In genomic region chr2:239993291-239993690, GRCh38 we compare ENCODE assay signal across 25 cellular contexts. TPM values are rescaled to one million over a fixed set of nuclear protein-coding genes. Genes with fewer than 3 reads are reported as not detected.
"Had no signal": no experiment of that assay in that cellular context is flagged by ENCODE, and none has a peak within 500 bp of the region (broad histone marks: within the 10 kb centered on the region; RNA-seq: fewer than 3 reads in every experiment).

No MANE protein-coding gene starts in this region.

- H3K9ac ChIP-seq: parathyroid adenoma had no signal

- ATAC-seq: heart left ventricle; naive thymus-derived CD4-positive, alpha-beta T cell; right lobe of liver; stimulated activated memory B cell treated with anti-CD40 and anti-IgM and Interleukin-4, amounts not matched to agents 10 μg/mL and 1 μg/mL and 100 μg/mL, for 72 hours had no signal

- DNase-seq: effector CD8-positive, alpha-beta T cell; foreskin melanocyte; heart left ventricle; hippocampal formation; mammary epithelial cell; naive thymus-derived CD4-positive, alpha-beta T cell; nephron progenitor cell; psoas muscle; retina; right lobe of liver; stimulated activated CD4-positive, alpha-beta T cell treated with anti-CD3 and anti-CD28 coated beads, Interleukin-4, amount 100 ng/mL, for 1 hour; stimulated activated CD8-positive, alpha-beta memory T cell treated with anti-CD3 and anti-CD28 coated beads, Interleukin-4, amount 100 ng/mL, for 48 hours; tibial artery; upper lobe of left lung; uterus had no signal

- H3K4me3 ChIP-seq: dorsolateral prefrontal cortex, heart left ventricle, psoas muscle, right lobe of liver, tibial artery, upper lobe of left lung, uterus had no signal

- H3K27me3 ChIP-seq: dorsolateral prefrontal cortex, heart left ventricle, right lobe of liver, tibial artery, upper lobe of left lung, uterus had no signal

- H3K9me3 ChIP-seq: heart left ventricle, psoas muscle, right lobe of liver, tibial artery, upper lobe of left lung, uterus had no signal

- H3K27ac ChIP-seq: heart left ventricle, parathyroid adenoma, psoas muscle, right lobe of liver, tibial artery, upper lobe of left lung, uterus had no signal

- H3K36me3 ChIP-seq: uterus had no signal

- H3K4me3 Mint-ChIP-seq: naive thymus-derived CD4-positive, alpha-beta T cell; nephron progenitor cell; stimulated activated memory B cell treated with anti-CD40 and anti-IgM and Interleukin-4, amounts not matched to agents 10 μg/mL and 1 μg/mL and 100 μg/mL, for 72 hours; stimulated activated naive CD8-positive, alpha-beta T cell treated with anti-CD3 and anti-CD28 coated beads, Interleukin-15, Interleukin-2, amounts not matched to agents 100 ng/mL and 50 ng/mL, for 24 hours had no signal

- H3K9me3 Mint-ChIP-seq: nephron progenitor cell; stimulated activated memory B cell treated with anti-CD40 and anti-IgM and Interleukin-4, amounts not matched to agents 10 μg/mL and 1 μg/mL and 100 μg/mL, for 72 hours; stimulated activated naive CD8-positive, alpha-beta T cell treated with anti-CD3 and anti-CD28 coated beads, Interleukin-15, Interleukin-2, amounts not matched to agents 100 ng/mL and 50 ng/mL, for 24 hours had no signal

- H2AFZ ChIP-seq: parathyroid adenoma had no signal

- H3K4me1 Mint-ChIP-seq: nephron progenitor cell had no signal

- H3K4me1 ChIP-seq: parathyroid adenoma, right lobe of liver, tibial artery, upper lobe of left lung had no signal

- H3K27ac Mint-ChIP-seq: nephron progenitor cell; stimulated activated memory B cell treated with anti-CD40 and anti-IgM and Interleukin-4, amounts not matched to agents 10 μg/mL and 1 μg/mL and 100 μg/mL, for 72 hours; stimulated activated naive CD8-positive, alpha-beta T cell treated with anti-CD3 and anti-CD28 coated beads, Interleukin-15, Interleukin-2, amounts not matched to agents 100 ng/mL and 50 ng/mL, for 24 hours had no signal

- H3K27me3 Mint-ChIP-seq: naive thymus-derived CD4-positive, alpha-beta T cell; stimulated activated memory B cell treated with anti-CD40 and anti-IgM and Interleukin-4, amounts not matched to agents 10 μg/mL and 1 μg/mL and 100 μg/mL, for 72 hours; stimulated activated naive CD8-positive, alpha-beta T cell treated with anti-CD3 and anti-CD28 coated beads, Interleukin-15, Interleukin-2, amounts not matched to agents 100 ng/mL and 50 ng/mL, for 24 hours had no signal

RNA-seq across cellular contexts. Expression of gene OR6B2, which starts 36.9 kb away (rescaled TPM):
- total RNA-seq: dorsolateral prefrontal cortex; heart left ventricle; kidney epithelial cell; lower leg skin; mammary epithelial cell; mesenteric fat pad; mononuclear cell; naive thymus-derived CD4-positive, alpha-beta T cell; omental fat pad; psoas muscle; right lobe of liver; temporal lobe; upper lobe of left lung; uterus had no signal
